12 cellular contexts compared by ENCODE assay signal in genomic region chr14:103849151-103850013, GRCh38. TPM values are rescaled to one million over a fixed set of nuclear protein-coding genes. Genes with fewer than 3 reads are reported as not detected.
DNase-seq lines count a peak whose midpoint lies in the region; ATAC-seq, FAIRE-seq and TF ChIP-seq lines count a peak whose summit lies in the region.
"Had no signal": no experiment of that assay in that cellular context is flagged by ENCODE, and none has a peak within 500 bp of the region (broad histone marks: within the 10 kb centered on the region; RNA-seq: fewer than 3 reads in every experiment).

No MANE protein-coding gene starts in this region.

- BruUV-seq in HepG2 (replicated peaks; lab: Mats Ljungman, UMichigan): no TSS peak

- WGBS in HepG2 (ENCODE audit: low lambda C conversion rate): 8% methylated on average over 14 of the region's 15 CpGs

- TF ChIP-seq CTCF in HepG2 (CRISPR knock-in tag; IDR thresholded peaks at IDR 0.05): no peak

- no peak for ATAC-seq in activated T-cell treated with anti-CD3 and anti-CD28 coated beads, Interleukin-2, amount 50 U/mL, for 72 hours (replicated peaks in 1 of 2)
- peak; percentile 3 for ATAC-seq in HepG2

- H3K36me3 Mint-ChIP-seq in activated T-cell treated with anti-CD3 and anti-CD28 coated beads, Interleukin-2, amount 50 U/mL, for 72 hours (ENCODE audit: insufficient read depth in 2 of 2): peaks cover 0 to 2% of the 10 kb centered on the region in 2 donors
- H3K36me3 Mint-ChIP-seq in activated naive CD8-positive, alpha-beta T cell treated with anti-CD3 and anti-CD28 coated beads for 36 hours: peaks cover 2% of the 10 kb centered on the region

- CTCF ChIA-PET in HepG2 (lab: Yijun Ruan, JAX; ENCODE audit: low intra/inter-chr PET ratio, low total read pairs): no interaction called here

- H3K4me1 ChIP-seq in HepG2 (ENCODE audit: insufficient read depth, low read length) (peaks cover 53% of the 10 kb centered on the region), stomach smooth muscle (ENCODE audit: control insufficient read depth, insufficient read depth, low read length) (peaks cover 15% of the 10 kb centered on the region)

- no peak overlapping the region for H3K9ac ChIP-seq in HepG2 (ENCODE audit: insufficient read depth, low read depth, low read length)
- H3K9ac ChIP-seq in stomach smooth muscle (ENCODE audit: low read length in 2 of 2): no peak overlapping the region

- H3K27ac Mint-ChIP-seq in activated T-cell treated with anti-CD3 and anti-CD28 coated beads, Interleukin-2, amount 50 U/mL, for 72 hours: peak overlapping the region; percentile 71
- H3K27ac Mint-ChIP-seq in activated naive CD8-positive, alpha-beta T cell treated with anti-CD3 and anti-CD28 coated beads for 36 hours: no peak overlapping the region

- H3K9me3 Mint-ChIP-seq in activated T-cell treated with anti-CD3 and anti-CD28 coated beads, Interleukin-2, amount 50 U/mL, for 72 hours: no peaks in the 10 kb centered on the region
- no peaks in the 10 kb centered on the region for H3K9me3 Mint-ChIP-seq in activated naive CD8-positive, alpha-beta T cell treated with anti-CD3 and anti-CD28 coated beads for 36 hours

- H3K4me3 Mint-ChIP-seq in activated T-cell treated with anti-CD3 and anti-CD28 coated beads, Interleukin-2, amount 50 U/mL, for 72 hours: peak overlapping the region; percentile 63 to 76
- H3K4me3 Mint-ChIP-seq in activated naive CD8-positive, alpha-beta T cell treated with anti-CD3 and anti-CD28 coated beads for 36 hours: peak overlapping the region; percentile 64

- H3K4me3 ChIP-seq in HepG2 (replicated peaks in 1 of 3; ENCODE audit: insufficient read depth in 1 of 3, low read depth in 2 of 3, low read length in 3 of 3): peak overlapping the region in 2 of 3 experiments; percentile 7 to 88; a peak in 2 of 6 replicates
- H3K4me3 ChIP-seq in stomach smooth muscle (ENCODE audit: low read length in 2 of 2): no peak overlapping the region

- H3K9me3 ChIP-seq in HepG2 (ENCODE audit: low read length) (no peaks in the 10 kb centered on the region), stomach smooth muscle (ENCODE audit: control insufficient read depth in 2 of 2, low read length in 2 of 2) (no peaks in the 10 kb centered on the region)

- H3K79me2 ChIP-seq in HepG2 (ENCODE audit: insufficient read depth, low read length): peaks cover 24% of the 10 kb centered on the region

- peak overlapping the region; percentile 88 for H3K4me2 ChIP-seq in HepG2 (ENCODE audit: low read depth, low read length)

- H3K27ac ChIP-seq in HepG2 (ENCODE audit: extremely low read length, insufficient read depth, low read length) (no peak overlapping the region), stomach smooth muscle (ENCODE audit: low read length) (peak overlapping the region; percentile 53)

- FAIRE-seq in HepG2 (lab: Jason Lieb, UNC) (peak; percentile 4), frontal cortex (lab: Jason Lieb, UNC) (no peak)

- H3K4me1 Mint-ChIP-seq in activated T-cell treated with anti-CD3 and anti-CD28 coated beads, Interleukin-2, amount 50 U/mL, for 72 hours (ENCODE audit: low read depth): peaks cover 16% of the 10 kb centered on the region
- peaks cover 17% of the 10 kb centered on the region for H3K4me1 Mint-ChIP-seq in activated naive CD8-positive, alpha-beta T cell treated with anti-CD3 and anti-CD28 coated beads for 36 hours

- TF ChIP-seq POLR2A in HepG2 (IDR thresholded peaks at IDR 0.05; ENCODE audit: insufficient read depth in 1 of 2, low read depth in 2 of 2, low read length in 2 of 2): 0 out of 4 replicates have a peak, but pooled peaks of 1 of the 2 experiments have one; percentile 16

- H3K27me3 ChIP-seq in HepG2 (ENCODE audit: control insufficient read depth in 1 of 2, insufficient read depth in 2 of 2, low read length in 2 of 2) (no peaks in the 10 kb centered on the region; a peak in 1 of 5 replicates), stomach smooth muscle (ENCODE audit: control insufficient read depth in 1 of 2, insufficient read depth in 2 of 2, low read length in 2 of 2) (no peaks in the 10 kb centered on the region)

- no peak for TF ChIP-seq RAD21 in HepG2 (CRISPR knock-in tag; IDR thresholded peaks at IDR 0.05)

- H4K20me1 ChIP-seq in HepG2 (ENCODE audit: insufficient read depth, low read length): peaks cover 3% of the 10 kb centered on the region; the same call in 1 of the 2 replicates

- H3K27me3 Mint-ChIP-seq in activated T-cell treated with anti-CD3 and anti-CD28 coated beads, Interleukin-2, amount 50 U/mL, for 72 hours (ENCODE audit: low read depth): peaks cover 7% of the 10 kb centered on the region
- no peaks in the 10 kb centered on the region for H3K27me3 Mint-ChIP-seq in activated naive CD8-positive, alpha-beta T cell treated with anti-CD3 and anti-CD28 coated beads for 36 hours

- H3K36me3 ChIP-seq in HepG2 (replicated peaks in 1 of 2; ENCODE audit: control insufficient read depth in 1 of 2, insufficient read depth in 2 of 2, low read length in 2 of 2): peaks cover 0 to 2% of the 10 kb centered on the region in 2 experiments; a peak in 1 of 5 replicates
- no peaks in the 10 kb centered on the region for H3K36me3 ChIP-seq in stomach smooth muscle (ENCODE audit: control insufficient read depth in 2 of 2, insufficient read depth in 2 of 2, low read length in 2 of 2)

- H2AFZ ChIP-seq in HepG2 (ENCODE audit: low read length): no peak overlapping the region

- no peak for TF ChIP-seq EP300 in HepG2 (IDR thresholded peaks at IDR 0.05; ENCODE audit: low read depth in 2 of 2, low read length in 2 of 2)
- TF ChIP-seq EP300 in HepG2 (CRISPR knock-in tag; IDR thresholded peaks at IDR 0.05; ENCODE audit: borderline replicate concordance): no peak

- in situ Hi-C loops in HepG2 (cut with HindIII; ENCODE audit: extremely low pct_ligation_motif_present, low pct_unique_long_range_greater_than_20kb): no loop called here

- DNase-seq in activated T-cell treated with anti-CD3 and anti-CD28 coated beads, Interleukin-2, amount 50 U/mL, for 72 hours: no peak
- DNase-seq in activated T-cell treated with anti-CD3 and anti-CD28 coated beads, Interleukin-2, amount 50 U/mL, for 48 hours: no peak
- no peak for DNase-seq in activated naive CD8-positive, alpha-beta T cell treated with anti-CD3 and anti-CD28 coated beads for 36 hours
- DNase-seq in HepG2 (ENCODE audit: low spot score) (peak; percentile 51), NCI-H1694 (lab: John Stamatoyannopoulos, UW) (no peak), frontal cortex (ENCODE audit: low spot score in 2 of 2) (no peak), putamen (ENCODE audit: low spot score) (no peak)
- DNase-seq: activated CD8-positive, alpha-beta memory T cell treated with anti-CD3 and anti-CD28 coated beads for 24 hours; NCI-H1694 treated with DMSO at 0.1 percent for 48 hours; occipital lobe; stimulated activated CD4-positive, alpha-beta T cell treated with anti-CD3 and anti-CD28 coated beads, Interleukin-4, amount 100 ng/mL, for 1 hour had no signal

- POLR2A ChIA-PET in HepG2 (lab: Yijun Ruan, JAX): interaction anchor here (0.6 to 3.0 kb wide), 5 partner anchors 13 to 285 kb away, joined by 3 to 18 read pairs (median 3); no protein-coding TSS in a partner anchor

- intact Hi-C loops in HepG2 (cut with micrococcal nuclease; ENCODE audit: unreplicated experiment): loop anchor here (5.0 kb wide), 2 partner anchors 38 to 42 kb away; no protein-coding TSS in a partner anchor

TF ChIP-seq in HepG2, 621 proteins besides CTCF, POLR2A, EP300 and RAD21 (continues in another document):
- TF ChIP-seq BRD4 (CRISPR knock-in tag; IDR thresholded peaks at IDR 0.05) (no peak), ZNF503 (CRISPR knock-in tag; IDR thresholded peaks at IDR 0.05) (no peak), SAP130 (CRISPR knock-in tag; IDR thresholded peaks at IDR 0.05; ENCODE audit: low read depth) (peak; percentile 31; the same call in 1 of the 2 replicates)

RNA-seq across cellular contexts. Expression of gene PPP1R13B, which starts 2.0 kb away (rescaled TPM):
- total RNA-seq in activated T-cell treated with anti-CD3 and anti-CD28 coated beads, Interleukin-2, amount 50 U/mL, for 72 hours: 10 to 100 TPM; 13.8 to 15.4 TPM
- total RNA-seq in activated naive CD8-positive, alpha-beta T cell treated with anti-CD3 and anti-CD28 coated beads for 36 hours: 1 to 10 TPM; 8.5 to 9.8 TPM
- total RNA-seq in HepG2 (2016; rRNA removed; fragmentation: Illumina TruSeq; extraction: Trizol) (5.3 and 9.4 TPM in 2 replicates), frontal cortex (11.8 TPM)
- 36.5 and 44.3 TPM in 2 replicates for total RNA-seq in HepG2 (2016; cell fraction: cytosol; rRNA removed; fragmentation: Illumina TruSeq; extraction: Trizol; ENCODE audit: low read depth)
- 5.9 and 7.8 TPM in 2 replicates for total RNA-seq in HepG2 (2016; cell fraction: insoluble cytoplasmic fraction; rRNA removed; fragmentation: Illumina TruSeq; extraction: Trizol)
- total RNA-seq in HepG2 (2016; cell fraction: membrane; rRNA removed; fragmentation: Illumina TruSeq; extraction: Trizol): 11.4 and 12.4 TPM in 2 replicates
- total RNA-seq in HepG2 (2016; cell fraction: nucleus; rRNA removed; fragmentation: Illumina TruSeq; extraction: Trizol): 13.0 and 13.3 TPM in 2 replicates
- 4.6 and 5.3 TPM in 2 replicates for polyA plus RNA-seq in HepG2 (2011; rRNA removed)
- 2.9 and 3.0 TPM in 2 replicates for polyA plus RNA-seq in HepG2 (2011; cell fraction: cytosol; rRNA removed)
- polyA plus RNA-seq in HepG2 (2011; cell fraction: nucleus; rRNA removed): 20.9 and 24.0 TPM in 2 replicates
- polyA plus RNA-seq in HepG2 (2012): 5.1 and 6.3 TPM in 2 replicates
- polyA plus RNA-seq in HepG2 (2016; cell fraction: cytosol; fragmentation: Illumina TruSeq; extraction: Trizol; ENCODE audit: low read depth): 2.2 and 2.3 TPM in 2 replicates
- polyA plus RNA-seq in HepG2 (2016; cell fraction: insoluble cytoplasmic fraction; fragmentation: Illumina TruSeq; extraction: Trizol; ENCODE audit: low read depth): 4.2 and 6.1 TPM in 2 replicates
- 4.0 and 4.8 TPM in 2 replicates for polyA plus RNA-seq in HepG2 (2016; cell fraction: membrane; fragmentation: Illumina TruSeq; extraction: Trizol; ENCODE audit: low read depth)
- 33.9 and 35.1 TPM in 2 replicates for polyA plus RNA-seq in HepG2 (2016; cell fraction: nucleus; fragmentation: Illumina TruSeq; extraction: Trizol; ENCODE audit: insufficient read depth, low read depth)
- polyA minus RNA-seq in HepG2 (2011; rRNA and poly(A)+ RNA removed; ENCODE audit: low replicate concordance): 8.5 and 13.6 TPM in 2 replicates
- polyA minus RNA-seq in HepG2 (2011; cell fraction: cytosol; rRNA and poly(A)+ RNA removed): 2.9 and 4.5 TPM in 2 replicates
- 14.5 and 21.1 TPM in 2 replicates for polyA minus RNA-seq in HepG2 (2011; cell fraction: nucleus; rRNA and poly(A)+ RNA removed)

Comparison
In these comparisons a context has a peak if more than half of its experiments do, and no peak if none do; other contexts are left out.
1. H3K4me3 ChIP-seq: peak in HepG2 (2 of 3); none in stomach smooth muscle (0 of 2).